In genomic region chr6:21263531-21264287, GRCh38 we compare ENCODE assay signal across 9 cellular contexts.
A peak's percentile ranks its signal among the peaks of the same experiment; 100 is the strongest.
DNase-seq lines count a peak whose midpoint lies in the region; ATAC-seq and TF ChIP-seq lines count a peak whose summit lies in the region.
"Had no signal": no experiment of that assay in that cellular context is flagged by ENCODE, and none has a peak within 500 bp of the region (broad histone marks: within the 10 kb centered on the region; RNA-seq: fewer than 3 reads in every experiment).

No MANE protein-coding gene starts in this region.

- DNase-seq in DMS79 treated with DMSO at 0.1 percent for 48 hours (lab: John Stamatoyannopoulos, UW) = peak; percentile 79
- peak; percentile 91 for DNase-seq in NCI-H2029 treated with DMSO at 0.1 percent for 48 hours (lab: John Stamatoyannopoulos, UW)
- DNase-seq in endodermal cell = no peak
- DNase-seq in GM19238 (ENCODE audit: insufficient read length, low spot score) = no peak
- DNase-seq in HuH-7.5 (ENCODE audit: low spot score) = no peak
- no peak for DNase-seq in CD4-positive, alpha-beta memory T cell
- DNase-seq: lower lobe of right lung had no signal

- intact Hi-C loops in CD4-positive, alpha-beta memory T cell (cut with micrococcal nuclease) = no loop called here

- peak overlapping the region; percentile 38 for H3K27ac Mint-ChIP-seq in endodermal cell
- H3K27ac Mint-ChIP-seq in CD4-positive, alpha-beta memory T cell = peak overlapping the region in 1 of 7 donors; percentile 16

- no peak for TF ChIP-seq CTCF in endodermal cell (conservative IDR thresholded peaks at IDR 0.05)

- H3K4me1 Mint-ChIP-seq in endodermal cell = peaks cover 26% of the 10 kb centered on the region
- H3K4me1 Mint-ChIP-seq in CD4-positive, alpha-beta memory T cell = peaks cover 0 to 4% (median 0%) of the 10 kb centered on the region in 4 donors

- H3K9me3 Mint-ChIP-seq in endodermal cell = peaks cover 5% of the 10 kb centered on the region
- H3K9me3 Mint-ChIP-seq in CD4-positive, alpha-beta memory T cell = peaks cover 0 to 4% (median 0%) of the 10 kb centered on the region in 8 donors

- no peaks in the 10 kb centered on the region for H3K4me1 ChIP-seq in endodermal cell (ENCODE audit: control insufficient read depth, insufficient read depth, low read length)
- no peaks in the 10 kb centered on the region for H3K4me1 ChIP-seq in CD4-positive, alpha-beta memory T cell (ENCODE audit: insufficient read depth, low read length)
- H3K4me1 ChIP-seq: lower lobe of right lung had no signal

- no peaks in the 10 kb centered on the region for H3K27me3 Mint-ChIP-seq in endodermal cell (ENCODE audit: insufficient read depth)
- peaks cover 0 to 4% of the 10 kb centered on the region in 2 donors for H3K27me3 Mint-ChIP-seq in CD4-positive, alpha-beta memory T cell

- no peaks in the 10 kb centered on the region for H3K27me3 ChIP-seq in endodermal cell (ENCODE audit: control insufficient read depth, insufficient read depth, low read length, poor library complexity, severe bottlenecking)
- no peaks in the 10 kb centered on the region for H3K27me3 ChIP-seq in CD4-positive, alpha-beta memory T cell (ENCODE audit: insufficient read depth, low read length)

- no peak overlapping the region for H3K4me3 ChIP-seq in endodermal cell (ENCODE audit: low read length)
- H3K4me3 ChIP-seq in CD4-positive, alpha-beta memory T cell (ENCODE audit: low read length in 2 of 2) = no peak overlapping the region
- H3K4me3 ChIP-seq: lower lobe of right lung had no signal

- ATAC-seq in GM21529 (IDR thresholded peaks at IDR 0.05; ENCODE audit: unreplicated experiment) (peak; percentile 88), HG03196 (IDR thresholded peaks at IDR 0.05; ENCODE audit: unreplicated experiment) (no peak)

- no peak overlapping the region for H3K4me3 Mint-ChIP-seq in endodermal cell
- no peak overlapping the region for H3K4me3 Mint-ChIP-seq in CD4-positive, alpha-beta memory T cell

- WGBS in endodermal cell (ENCODE audit: insufficient coverage in 1 of 2, insufficient read length in 1 of 2), 2 experiments = 90 to 94% methylated on average over 9 to 18 of the region's 18 CpGs

- H3K9ac ChIP-seq in endodermal cell (ENCODE audit: extremely low read depth, low read length, poor library complexity, severe bottlenecking) = no peak overlapping the region

- no peaks in the 10 kb centered on the region for H3K9me3 ChIP-seq in endodermal cell (ENCODE audit: control insufficient read depth, low read length)
- no peaks in the 10 kb centered on the region for H3K9me3 ChIP-seq in CD4-positive, alpha-beta memory T cell (ENCODE audit: control insufficient read depth in 1 of 2, low read length in 2 of 2)
- H3K9me3 ChIP-seq: lower lobe of right lung had no signal

- no peak overlapping the region for H3K27ac ChIP-seq in endodermal cell (ENCODE audit: low read depth, low read length)
- H3K27ac ChIP-seq in CD4-positive, alpha-beta memory T cell (ENCODE audit: low read depth, low read length) = no peak overlapping the region
- H3K27ac ChIP-seq: lower lobe of right lung had no signal

- POLR2A ChIA-PET in CD4-positive, alpha-beta memory T cell (lab: Charles Lee; ENCODE audit: partially characterized antibody) = interaction anchor here (0.6 kb wide), 1 partner anchor 10 kb away, joined by 3 read pairs; no protein-coding TSS in a partner anchor

- CTCF ChIA-PET in CD4-positive, alpha-beta memory T cell (lab: Charles Lee; ENCODE audit: partially characterized antibody) = no interaction called here

- no peaks in the 10 kb centered on the region for H3K36me3 Mint-ChIP-seq in endodermal cell (ENCODE audit: low read depth)
- H3K36me3 Mint-ChIP-seq in CD4-positive, alpha-beta memory T cell = no peaks in the 10 kb centered on the region

- no peaks in the 10 kb centered on the region for H3K36me3 ChIP-seq in endodermal cell (ENCODE audit: control insufficient read depth, insufficient read depth, low read length)
- no peaks in the 10 kb centered on the region for H3K36me3 ChIP-seq in CD4-positive, alpha-beta memory T cell (ENCODE audit: insufficient read depth, low read length)
- H3K36me3 ChIP-seq: lower lobe of right lung had no signal

Comparison
In these comparisons a context has a peak if more than half of its experiments do, and no peak if none do; other contexts are left out.
1. DNase-seq: peak in DMS79 treated with DMSO at 0.1 percent for 48 hours (single experiment) and NCI-H2029 treated with DMSO at 0.1 percent for 48 hours (single experiment); none in endodermal cell (single experiment), GM19238 (single experiment), HuH-7.5 (single experiment) and CD4-positive, alpha-beta memory T cell (0 of 5).